ENCODE assay signal across 1 cellular context in genomic region chr1:243256590-243256989, GRCh38.
TF ChIP-seq lines count a peak whose summit lies in the region.

No MANE protein-coding gene starts in this region.

TF ChIP-seq in H1, 55 proteins besides CTCF, POLR2A, EP300 and RAD21:
- no peak for TF ChIP-seq EZH2 (IDR thresholded peaks at IDR 0.05; ENCODE audit: low read depth, low read length, severe bottlenecking)
- TF ChIP-seq BCL11A (IDR thresholded peaks at IDR 0.05; ENCODE audit: low read depth in 2 of 2, low read length in 2 of 2), result no peak
- no peak for TF ChIP-seq KDM1A (IDR thresholded peaks at IDR 0.05; ENCODE audit: borderline replicate concordance, low read length)
- TF ChIP-seq HDAC6 (IDR thresholded peaks at IDR 0.05; ENCODE audit: low read depth, low read length), result no peak
- TF ChIP-seq SIRT6 (IDR thresholded peaks at IDR 0.05; ENCODE audit: low read length), result no peak
- no peak for TF ChIP-seq SUZ12 (IDR thresholded peaks at IDR 0.05; ENCODE audit: low read length)
- no peak for TF ChIP-seq SP1 (IDR thresholded peaks at IDR 0.05; ENCODE audit: low read depth, low read length)
- TF ChIP-seq ZNF274 (IDR thresholded peaks at IDR 0.05; ENCODE audit: borderline replicate concordance, extremely low read depth, low read length), result no peak
- no peak for TF ChIP-seq RXRA (IDR thresholded peaks at IDR 0.05; ENCODE audit: insufficient read depth, low read depth, low read length)
- no peak for TF ChIP-seq SIN3A (conservative IDR thresholded peaks at IDR 0.05 in 1 of 2, IDR thresholded peaks at IDR 0.05 in 1 of 2; ENCODE audit: low read depth in 1 of 2, low read length in 2 of 2)
- TF ChIP-seq RBBP5 (IDR thresholded peaks at IDR 0.05; ENCODE audit: borderline replicate concordance, low read depth, low read length), result no peak
- TF ChIP-seq HDAC2 (IDR thresholded peaks at IDR 0.05; ENCODE audit: borderline replicate concordance in 1 of 2, low read depth in 2 of 2, low read length in 2 of 2), result no peak
- TF ChIP-seq, protein P1, sequence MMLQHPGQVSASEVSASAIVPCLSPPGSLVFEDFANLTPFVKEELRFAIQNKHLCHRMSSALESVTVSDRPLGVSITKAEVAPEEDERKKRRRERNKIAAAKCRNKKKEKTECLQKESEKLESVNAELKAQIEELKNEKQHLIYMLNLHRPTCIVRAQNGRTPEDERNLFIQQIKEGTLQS (IDR thresholded peaks at IDR 0.05; ENCODE audit: insufficient read depth, low read depth, low read length), result no peak
- TF ChIP-seq SAP30 (IDR thresholded peaks at IDR 0.05; ENCODE audit: insufficient read depth, insufficient replicate concordance, low read length), result no peak
- no peak for TF ChIP-seq CEBPB (IDR thresholded peaks at IDR 0.05; ENCODE audit: low read depth, low read length)
- TF ChIP-seq GABPA (IDR thresholded peaks at IDR 0.05; ENCODE audit: borderline replicate concordance, insufficient read depth, low read length), result no peak
- no peak for TF ChIP-seq SP2 (IDR thresholded peaks at IDR 0.05; ENCODE audit: low read length)
- no peak for TF ChIP-seq MAFK (IDR thresholded peaks at IDR 0.05; ENCODE audit: low read depth, low read length)
- TF ChIP-seq EGR1 (IDR thresholded peaks at IDR 0.05; ENCODE audit: borderline replicate concordance, low read depth, low read length), result no peak
- TF ChIP-seq TBP (IDR thresholded peaks at IDR 0.05; ENCODE audit: low read depth, low read length), result no peak
TF ChIP-seq in H1: peak in this region for 0.
